ENCODE assay signal across 8 cellular contexts in the genomic region with DNA sequence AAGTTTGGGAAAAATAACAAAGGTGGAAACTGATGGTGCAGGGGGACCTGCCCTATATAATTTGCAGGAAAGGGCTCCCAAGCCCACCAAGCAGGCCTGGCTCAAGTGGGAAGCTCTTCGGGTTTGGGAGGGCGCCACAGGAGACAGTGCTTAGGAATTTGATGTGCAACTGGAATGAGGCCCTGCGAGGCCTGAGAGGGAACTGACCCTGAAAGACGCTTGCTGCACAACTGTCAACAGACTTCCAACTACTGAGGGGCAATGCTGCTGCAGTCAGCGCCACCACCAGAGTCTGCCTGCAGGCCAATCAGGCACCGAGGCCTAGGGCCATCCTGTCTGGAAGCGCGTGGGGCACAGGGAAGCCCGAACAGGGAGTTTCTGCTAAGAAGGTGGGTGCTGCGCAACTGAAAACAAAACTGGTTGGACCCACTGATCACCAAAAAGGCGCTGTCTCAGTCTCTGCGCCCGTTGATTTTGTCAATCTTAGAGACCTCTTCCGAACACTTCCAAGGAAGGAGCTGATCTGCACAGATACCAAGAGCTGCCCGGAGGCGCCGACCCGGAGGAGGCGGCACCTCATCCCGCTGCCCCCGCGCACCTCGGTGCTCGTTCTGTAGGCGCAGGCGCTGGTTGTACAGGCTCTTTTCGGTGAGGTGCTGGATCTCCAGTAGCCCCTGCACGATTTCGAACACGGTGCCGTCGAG. TPM values are rescaled to one million over a fixed set of nuclear protein-coding genes. Genes with fewer than 3 reads are reported as not detected.
DNase-seq lines count a peak whose midpoint lies in the region; ATAC-seq, FAIRE-seq and TF ChIP-seq lines count a peak whose summit lies in the region.

No MANE protein-coding gene starts in this region.

- H3K9me3 ChIP-seq in DND-41 (ENCODE audit: insufficient read depth, low read length, severe bottlenecking) = no peaks in the 10 kb centered on the region
- H3K9me3 ChIP-seq in OCI-LY1 (ENCODE audit: low read length) = no peaks in the 10 kb centered on the region
- H3K9me3 ChIP-seq in colonic mucosa = no peaks in the 10 kb centered on the region
- no peaks in the 10 kb centered on the region for H3K9me3 ChIP-seq in tibial artery

- peak overlapping the region; percentile 98 for H3K9ac ChIP-seq in DND-41 (ENCODE audit: low read depth, low read length)
- peak overlapping the region; percentile 82 for H3K9ac ChIP-seq in OCI-LY1 (ENCODE audit: low read length)
- peak overlapping the region; percentile 64 to 73 for H3K9ac ChIP-seq in colonic mucosa (ENCODE audit: low read depth in 2 of 2, low read length in 2 of 2)

- H3K4me2 ChIP-seq in DND-41 (ENCODE audit: insufficient read depth, low read length) = peak overlapping the region; percentile 94
- peak overlapping the region; percentile 68 for H3K4me2 ChIP-seq in OCI-LY1 (ENCODE audit: low read length)

- no peak for FAIRE-seq in H54 (lab: Jason Lieb, UNC)

- H3K4me3 ChIP-seq in DND-41 (ENCODE audit: low read depth in 1 of 2, low read length in 2 of 2) (peak overlapping the region; percentile 95 to 98), OCI-LY1 (ENCODE audit: low read depth, low read length, poor library complexity, severe bottlenecking) (peak overlapping the region; percentile 77), colonic mucosa (peak overlapping the region; percentile 99), lower leg skin (ENCODE audit: low read depth, poor library complexity, severe bottlenecking) (peak overlapping the region; percentile 89), tibial artery (peak overlapping the region; percentile 90 to 100)

- H3K36me3 ChIP-seq in DND-41 (ENCODE audit: insufficient read depth, low read length) (peaks cover 8% of the 10 kb centered on the region; the same call in 1 of the 2 replicates), OCI-LY1 (ENCODE audit: insufficient read depth, low read length) (no peaks in the 10 kb centered on the region), colonic mucosa (no peaks in the 10 kb centered on the region), tibial artery (peaks cover 0 to 15% (median 0%) of the 10 kb centered on the region in 3 donors)

- intact Hi-C loops in colonic mucosa (cut with DNase I) = no loop called here
- intact Hi-C loops in lower leg skin (cut with DNase I; ENCODE audit: low total_unique reads) = no loop called here
- intact Hi-C loops in tibial artery (cut with DNase I; ENCODE audit: low total_unique reads) = loop anchor here (5.0 kb wide), 1 partner anchor 238 kb away; no protein-coding TSS in a partner anchor

- H2AFZ ChIP-seq in DND-41 (ENCODE audit: low read depth, low read length) = peak overlapping the region; percentile 98
- H2AFZ ChIP-seq in OCI-LY1 (ENCODE audit: low read length) = no peak overlapping the region

- 3 to 8% methylated on average over 16 to 32 of the region's 32 CpGs for WGBS in lower leg skin, 2 donors

- H3K27ac ChIP-seq in DND-41 (ENCODE audit: low read length) (peak overlapping the region; percentile 71), OCI-LY1 (ENCODE audit: low read depth, low read length, poor library complexity, severe bottlenecking) (no peak overlapping the region), colonic mucosa (peak overlapping the region; percentile 69), tibial artery (peak overlapping the region; percentile 85 to 92)

- H3K79me2 ChIP-seq in DND-41 (ENCODE audit: insufficient read depth, low read length) = peaks cover 44% of the 10 kb centered on the region
- H3K79me2 ChIP-seq in OCI-LY1 (ENCODE audit: insufficient read depth, low read length) = no peaks in the 10 kb centered on the region

- no peak for DNase-seq in DND-41
- DNase-seq in colonic mucosa = no peak
- DNase-seq in lower leg skin (ENCODE audit: low spot score in 2 of 2) = peak; percentile 14 to 83
- no peak for DNase-seq in tibial artery
- DNase-seq in SKM-1 (lab: John Stamatoyannopoulos, UW; ENCODE audit: unreplicated experiment) = no peak
- DNase-seq in H54 (ENCODE audit: insufficient read length, low spot score) = no peak

- no peaks in the 10 kb centered on the region for H3K9me2 ChIP-seq in OCI-LY1 (ENCODE audit: low read depth, low read length)

- H4K20me1 ChIP-seq in DND-41 (ENCODE audit: insufficient read depth, low read length) (peaks cover 22% of the 10 kb centered on the region), OCI-LY1 (ENCODE audit: insufficient read depth, low read length) (no peaks in the 10 kb centered on the region)

- ATAC-seq in DND-41 (ENCODE audit: insufficient read depth, low read depth) (peak; percentile 33), GM21723 (IDR thresholded peaks at IDR 0.05; ENCODE audit: unreplicated experiment) (peak; percentile 28)

- no peaks in the 10 kb centered on the region for H3K27me3 ChIP-seq in DND-41 (ENCODE audit: insufficient read depth, low read length, poor library complexity)
- H3K27me3 ChIP-seq in OCI-LY1 (ENCODE audit: insufficient read depth, low read length) = no peaks in the 10 kb centered on the region
- H3K27me3 ChIP-seq in colonic mucosa = no peaks in the 10 kb centered on the region
- H3K27me3 ChIP-seq in tibial artery = no peaks in the 10 kb centered on the region

- TF ChIP-seq CTCF in DND-41 (IDR thresholded peaks at IDR 0.05; ENCODE audit: borderline replicate concordance, extremely low read depth, low read length, poor library complexity, severe bottlenecking) = no peak
- 0 out of 2 replicates have a peak, but pooled peaks have one; percentile 5 for TF ChIP-seq CTCF in OCI-LY1 (IDR thresholded peaks at IDR 0.05; ENCODE audit: low read length)
- TF ChIP-seq CTCF in colonic mucosa (IDR thresholded peaks at IDR 0.05) = no peak
- no peak for TF ChIP-seq CTCF in lower leg skin (IDR thresholded peaks at IDR 0.05)
- TF ChIP-seq CTCF in tibial artery (IDR thresholded peaks at IDR 0.05) = no peak

- H3K4me1 ChIP-seq in DND-41 (ENCODE audit: insufficient read depth, low read length) (peaks cover 47% of the 10 kb centered on the region), OCI-LY1 (ENCODE audit: insufficient read depth, low read length, severe bottlenecking) (peaks cover 25% of the 10 kb centered on the region), colonic mucosa (peaks cover 5% of the 10 kb centered on the region), tibial artery (peaks cover 0 to 52% (median 27%) of the 10 kb centered on the region in 4 donors)

- TF ChIP-seq POLR2A in lower leg skin (IDR thresholded peaks at IDR 0.05) (no peak), H54 (IDR thresholded peaks at IDR 0.05; ENCODE audit: low read depth, low read length) (no peak)

- no peaks in the 10 kb centered on the region for H3F3A ChIP-seq in OCI-LY1 (ENCODE audit: insufficient read depth, low read length)

RNA-seq across cellular contexts. Expression of a gene that starts 0.7 kb away (rescaled TPM):
- total RNA-seq in colonic mucosa = 10 to 100 TPM; 27.0 to 35.6 TPM
- 10 to 100 TPM; 56.2 to 81.0 (median 79.3) TPM for total RNA-seq in lower leg skin

RNA-seq across cellular contexts. Expression of a gene that starts 51.1 kb away (rescaled TPM):
- total RNA-seq in colonic mucosa (1 to 10 TPM; 6.1 to 8.5 TPM), lower leg skin (10 to 100 TPM in 3 of 4 donors, 1 to 10 TPM in 1; 9.1 to 15.7 (median 12.9) TPM)

Comparison
In these comparisons a context has a peak if more than half of its experiments do, and no peak if none do; other contexts are left out.
1. DNase-seq: peak in lower leg skin (2 of 2); none in DND-41 (single experiment), colonic mucosa (single experiment), tibial artery (0 of 2), SKM-1 (single experiment) and H54 (single experiment).
2. Peak in every context shown above with its lines, with median percentiles within 50 percentile points of each other: H3K4me3 ChIP-seq and H3K9ac ChIP-seq.